28 cellular contexts compared by ENCODE assay signal in genomic region chr1:172949096-172949495, GRCh38.
"Had no signal": no experiment of that assay in that cellular context is flagged by ENCODE, and none has a peak within 500 bp of the region (broad histone marks: within the 10 kb centered on the region; RNA-seq: fewer than 3 reads in every experiment).

No MANE protein-coding gene starts in this region.

- H3K27me3 ChIP-seq: adrenal gland, body of pancreas, MG63, SJSA1 had no signal

- H3K4me1 ChIP-seq: adrenal gland, body of pancreas had no signal

- H3K36me3 ChIP-seq: adrenal gland, MG63, SJSA1 had no signal

- H3K4me3 ChIP-seq: adrenal gland, body of pancreas, MG63, SJSA1 had no signal

- H3K27ac ChIP-seq: adrenal gland, body of pancreas, VCaP had no signal

- H3K27me3 Mint-ChIP-seq: activated CD4-positive, alpha-beta memory T cell treated with anti-CD3 and anti-CD28 coated beads for 36 hours had no signal

- H3K9me3 Mint-ChIP-seq: activated B cell treated with CpG ODN at 0.5 μM for 24 hours; activated CD4-positive, alpha-beta memory T cell treated with anti-CD3 and anti-CD28 coated beads for 36 hours; activated naive CD8-positive, alpha-beta T cell treated with anti-CD3 and anti-CD28 coated beads for 36 hours; activated T-cell treated with anti-CD3 and anti-CD28 coated beads, Interleukin-2, amount 50 U/mL, for 4 hours; activated T-helper 1 cell treated with anti-CD3 and anti-CD28 coated beads, Interleukin-12 subunit alpha, Interleukin-12 subunit beta, Interleukin-2, Interleukin-4 antibody, amounts not matched to agents 30 ng/mL and 10 ng/mL and 1 ng/mL, durations not matched to agents 14 hours and 24 hours and 36 hours had no signal

- H3K27ac Mint-ChIP-seq: activated B cell treated with CpG ODN at 0.5 μM for 24 hours; activated CD4-positive, alpha-beta memory T cell treated with anti-CD3 and anti-CD28 coated beads for 36 hours; activated naive CD8-positive, alpha-beta T cell treated with anti-CD3 and anti-CD28 coated beads for 36 hours; activated T-helper 1 cell treated with anti-CD3 and anti-CD28 coated beads, Interleukin-12 subunit alpha, Interleukin-12 subunit beta, Interleukin-2, Interleukin-4 antibody, amounts not matched to agents 30 ng/mL and 10 ng/mL and 1 ng/mL, durations not matched to agents 14 hours and 24 hours and 36 hours had no signal

- DNase-seq: activated B cell treated with CpG ODN at 0.5 μM for 24 hours; activated CD4-positive, alpha-beta T cell treated with anti-CD3 and anti-CD28 coated beads, Interleukin-2, amount 50 U/mL, for 1 hour; activated CD4-positive, CD25-positive, alpha-beta regulatory T cell treated with anti-CD3 and anti-CD28 coated beads, Interleukin-2, amount 50 U/mL, for 72 hours; activated naive CD4-positive, alpha-beta T cell treated with anti-CD3 and anti-CD28 coated beads, Interleukin-2, amount 50 U/mL, for 16 hours; activated T-cell treated with anti-CD3 and anti-CD28 coated beads for 4 hours; activated T-cell treated with anti-CD3 and anti-CD28 coated beads, Interleukin-2, amount 50 U/mL, for 4 hours; adrenal gland; body of pancreas; caudate nucleus; Kasumi-1; KG1; NCI-H1048; NCI-H1105 treated with DMSO at 0.1 percent for 48 hours; NCI-H1436 treated with DMSO at 0.1 percent for 48 hours; NCI-H1694 treated with DMSO at 0.1 percent for 48 hours; NCI-H2029; NCI-H345; NCI-H524 treated with DMSO at 0.1 percent for 48 hours; SHP77 treated with DMSO at 0.1 percent for 48 hours; T-helper 1 cell; T-helper 2 cell; T-helper 9 cell had no signal

- H3K4me3 Mint-ChIP-seq: activated B cell treated with CpG ODN at 0.5 μM for 24 hours; activated CD4-positive, alpha-beta memory T cell treated with anti-CD3 and anti-CD28 coated beads for 36 hours; activated naive CD8-positive, alpha-beta T cell treated with anti-CD3 and anti-CD28 coated beads for 36 hours; activated T-cell treated with anti-CD3 and anti-CD28 coated beads, Interleukin-2, amount 50 U/mL, for 4 hours; activated T-helper 1 cell treated with anti-CD3 and anti-CD28 coated beads, Interleukin-12 subunit alpha, Interleukin-12 subunit beta, Interleukin-2, Interleukin-4 antibody, amounts not matched to agents 30 ng/mL and 10 ng/mL and 1 ng/mL, durations not matched to agents 14 hours and 24 hours and 36 hours had no signal

- H3K9me3 ChIP-seq: adrenal gland, body of pancreas, MG63, SJSA1 had no signal

- H3K36me3 Mint-ChIP-seq: activated CD4-positive, alpha-beta memory T cell treated with anti-CD3 and anti-CD28 coated beads for 36 hours; activated naive CD8-positive, alpha-beta T cell treated with anti-CD3 and anti-CD28 coated beads for 36 hours had no signal
